Comparison of ENCODE assay signal across 1 cellular context in the genomic region with DNA sequence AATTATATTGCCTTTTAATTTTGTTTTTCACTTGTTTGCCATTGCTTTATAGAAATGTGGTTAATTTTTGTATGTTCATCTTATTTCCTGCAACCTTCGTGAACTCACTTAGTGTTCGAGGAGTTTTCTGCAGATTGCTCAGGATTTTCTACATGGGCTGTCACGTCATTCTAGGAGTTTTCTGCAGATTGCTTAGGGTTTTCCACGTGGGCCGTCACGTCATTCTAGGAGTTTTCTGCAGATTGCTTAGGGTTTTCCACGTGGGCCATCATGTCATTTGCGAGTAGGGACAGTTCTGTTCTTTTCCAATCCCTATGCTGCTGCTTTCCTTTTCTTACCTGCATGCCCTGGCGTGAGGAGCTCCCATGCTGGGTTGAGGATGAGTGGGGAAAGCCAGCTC.
A peak's percentile ranks its signal among the peaks of the same experiment; 100 is the strongest.
TF ChIP-seq lines count a peak whose summit lies in the region.
"Not testable (repeated sequence)": the region's sequence is repeated elsewhere in the genome, so short reads cannot be mapped to it uniquely, and the experiment has no call there.

No MANE protein-coding gene starts in this region.

TF ChIP-seq in HepG2, 621 proteins besides CTCF, POLR2A, EP300 and RAD21:
- TF ChIP-seq CREB1 (IDR thresholded peaks at IDR 0.05), result peak; percentile 74
- not testable (repeated sequence) for TF ChIP-seq CREB1 (CRISPR knock-in tag; IDR thresholded peaks at IDR 0.05)
